ENCODE assay signal across 21 cellular contexts in genomic region chr20:60237981-60238380, GRCh38.
"Had no signal": no experiment of that assay in that cellular context is flagged by ENCODE, and none has a peak within 500 bp of the region (broad histone marks: within the 10 kb centered on the region; RNA-seq: fewer than 3 reads in every experiment).

No MANE protein-coding gene starts in this region.

- H3K27ac ChIP-seq: gastrocnemius medialis, ovary, right lobe of liver, thoracic aorta had no signal

- H3K9me3 ChIP-seq: gastrocnemius medialis, ovary, right lobe of liver, thoracic aorta had no signal

- H3K4me3 ChIP-seq: gastrocnemius medialis, ovary, right lobe of liver, thoracic aorta had no signal

- H3K27me3 ChIP-seq: gastrocnemius medialis, ovary, right lobe of liver had no signal

- ATAC-seq: activated CD8-positive, alpha-beta T cell treated with anti-CD3 and anti-CD28 coated beads for 36 hours; activated T-cell treated with anti-CD3 and anti-CD28 coated beads, Interleukin-2, amount 50 U/mL, for 72 hours; gastrocnemius medialis; left cardiac atrium; right lobe of liver had no signal

- H3K4me1 ChIP-seq: gastrocnemius medialis, right lobe of liver had no signal

- DNase-seq: activated B cell treated with CpG ODN at 0.5 μM for 24 hours; activated CD4-positive, alpha-beta T cell treated with anti-CD3 and anti-CD28 coated beads, Interleukin-2, amount 50 U/mL, for 1 hour; activated CD8-positive, alpha-beta T cell treated with anti-CD3 and anti-CD28 coated beads for 36 hours; activated effector memory CD4-positive, alpha-beta T cell treated with Interleukin-2 at 50 U/mL for 16 hours; activated naive CD4-positive, alpha-beta T cell treated with Interleukin-2 at 50 U/mL for 16 hours; activated T-cell treated with anti-CD3 and anti-CD28 coated beads for 4 hours; activated T-cell treated with anti-CD3 and anti-CD28 coated beads, Interleukin-2, amount 50 U/mL, for 72 hours; anterior cingulate cortex; gastrocnemius medialis; glutamatergic neuron; left cardiac atrium; mammary epithelial cell; ovary; right lobe of liver; stimulated activated CD4-positive, alpha-beta T cell treated with anti-CD3 and anti-CD28 coated beads, Interleukin-12 subunit alpha, Interleukin-12 subunit beta, amount 100 ng/mL, for 4 hours; stimulated activated CD4-positive, alpha-beta T cell treated with anti-CD3 and anti-CD28 coated beads, Interleukin-4, amount 100 ng/mL, for 1 hour had no signal

- FAIRE-seq: bronchial epithelial cell, keratinocyte, TTC549, urothelium cell line had no signal

- H3K36me3 ChIP-seq: gastrocnemius medialis, ovary, right lobe of liver, thoracic aorta had no signal
